20 cellular contexts compared by ENCODE assay signal in genomic region chr5:2863675-2864433, GRCh38.
"Had no signal": no experiment of that assay in that cellular context is flagged by ENCODE, and none has a peak within 500 bp of the region (broad histone marks: within the 10 kb centered on the region; RNA-seq: fewer than 3 reads in every experiment).

No MANE protein-coding gene starts in this region.

- H3K4me3 ChIP-seq: SJSA1, SK-N-MC had no signal

- H3K36me3 ChIP-seq: SJSA1 had no signal

- H3K4me1 ChIP-seq: SJSA1 had no signal

- H3K27ac ChIP-seq: SJSA1, SK-N-MC had no signal

- H3K27me3 ChIP-seq: SJSA1 had no signal

- DNase-seq: KBM-7, MV-4-11, NCI-H1048, NCI-H1105 treated with DMSO at 0.1 percent for 48 hours, NCI-H1436, NCI-H187, NCI-H2029, NCI-H2081 treated with DMSO at 0.1 percent for 48 hours, NCI-H2171, NCI-H226, NCI-H446, NCI-H510A, NCI-H524 treated with DMSO at 0.1 percent for 48 hours, NCI-H69, NCI-H774, Right ventricle myocardium superior, RPMI8226, SIG-M5 had no signal
